ENCODE assay signal across 2 cellular contexts in genomic region chr20:1833728-1834726, GRCh38.
TF ChIP-seq lines count a peak whose summit lies in the region.

No MANE protein-coding gene starts in this region.

TF ChIP-seq in IMR-90, 13 proteins besides CTCF, POLR2A, EP300 and RAD21:
- TF ChIP-seq RFX5 (IDR thresholded peaks at IDR 0.05; ENCODE audit: low read depth, low read length), result no peak
- no peak for TF ChIP-seq BHLHE40 (IDR thresholded peaks at IDR 0.05; ENCODE audit: low read depth, low read length)
- no peak for TF ChIP-seq SMC3 (IDR thresholded peaks at IDR 0.05; ENCODE audit: low read depth, low read length)
- no peak for TF ChIP-seq MAZ (IDR thresholded peaks at IDR 0.05; ENCODE audit: borderline replicate concordance, low read depth, low read length)
- TF ChIP-seq CHD1 (IDR thresholded peaks at IDR 0.05; ENCODE audit: low read depth, low read length), result no peak
- TF ChIP-seq, protein P1, sequence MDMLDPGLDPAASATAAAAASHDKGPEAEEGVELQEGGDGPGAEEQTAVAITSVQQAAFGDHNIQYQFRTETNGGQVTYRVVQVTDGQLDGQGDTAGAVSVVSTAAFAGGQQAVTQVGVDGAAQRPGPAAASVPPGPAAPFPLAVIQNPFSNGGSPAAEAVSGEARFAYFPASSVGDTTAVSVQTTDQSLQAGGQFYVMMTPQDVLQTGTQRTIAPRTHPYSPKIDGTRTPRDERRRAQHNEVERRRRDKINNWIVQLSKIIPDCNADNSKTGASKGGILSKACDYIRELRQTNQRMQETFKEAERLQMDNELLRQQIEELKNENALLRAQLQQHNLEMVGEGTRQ (IDR thresholded peaks at IDR 0.05; ENCODE audit: low read depth, low read length), result no peak
- no peak for TF ChIP-seq RCOR1 (IDR thresholded peaks at IDR 0.05; ENCODE audit: insufficient replicate concordance, low read length)
- TF ChIP-seq, protein P2, sequence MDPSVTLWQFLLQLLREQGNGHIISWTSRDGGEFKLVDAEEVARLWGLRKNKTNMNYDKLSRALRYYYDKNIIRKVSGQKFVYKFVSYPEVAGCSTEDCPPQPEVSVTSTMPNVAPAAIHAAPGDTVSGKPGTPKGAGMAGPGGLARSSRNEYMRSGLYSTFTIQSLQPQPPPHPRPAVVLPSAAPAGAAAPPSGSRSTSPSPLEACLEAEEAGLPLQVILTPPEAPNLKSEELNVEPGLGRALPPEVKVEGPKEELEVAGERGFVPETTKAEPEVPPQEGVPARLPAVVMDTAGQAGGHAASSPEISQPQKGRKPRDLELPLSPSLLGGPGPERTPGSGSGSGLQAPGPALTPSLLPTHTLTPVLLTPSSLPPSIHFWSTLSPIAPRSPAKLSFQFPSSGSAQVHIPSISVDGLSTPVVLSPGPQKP (IDR thresholded peaks at IDR 0.05; ENCODE audit: borderline replicate concordance, low read depth, low read length), result no peak
- no peak for TF ChIP-seq NFE2L2 (IDR thresholded peaks at IDR 0.05; ENCODE audit: low read depth, low read length)
- no peak for TF ChIP-seq FOS (IDR thresholded peaks at IDR 0.05; ENCODE audit: low read depth, low read length)
- no peak for TF ChIP-seq MXI1 (IDR thresholded peaks at IDR 0.05; ENCODE audit: borderline replicate concordance, low read depth, low read length)
- no peak for TF ChIP-seq CEBPB (IDR thresholded peaks at IDR 0.05; ENCODE audit: low read depth, low read length)
- no peak for TF ChIP-seq MAFK (IDR thresholded peaks at IDR 0.05; ENCODE audit: low read depth, low read length)

TF ChIP-seq in K562, 482 proteins besides CTCF, POLR2A, EP300 and RAD21:
- TF ChIP-seq ZBTB49 (CRISPR knock-in tag; IDR thresholded peaks at IDR 0.05; ENCODE audit: borderline replicate concordance) (no peak), ZFP36 (IDR thresholded peaks at IDR 0.05; ENCODE audit: low read depth, low read length, partially characterized antibody) (peak; percentile 68), EGR1 (conservative IDR thresholded peaks at IDR 0.05) (no peak), ZNF197 (CRISPR knock-in tag; IDR thresholded peaks at IDR 0.05; ENCODE audit: low read depth) (no peak), RBM25 (IDR thresholded peaks at IDR 0.05; ENCODE audit: low read depth, low read length, severe bottlenecking) (peak; percentile 64), ZNF24 (IDR thresholded peaks at IDR 0.05) (peak; percentile 87)
